In genomic region chr10:17430647-17431355, GRCh38 we compare ENCODE assay signal across 8 cellular contexts. TPM values are rescaled to one million over a fixed set of nuclear protein-coding genes. Genes with fewer than 3 reads are reported as not detected.
DNase-seq lines count a peak whose midpoint lies in the region; ATAC-seq, FAIRE-seq and TF ChIP-seq lines count a peak whose summit lies in the region.

No MANE protein-coding gene starts in this region.

- TF ChIP-seq CTCF in AG09319 (IDR thresholded peaks at IDR 0.05; ENCODE audit: low read depth, low read length) (peak; percentile 92), esophagus squamous epithelium (IDR thresholded peaks at IDR 0.05) (peak; percentile 49 to 89 (median 84)), thoracic aorta (IDR thresholded peaks at IDR 0.05) (peak; percentile 82)

- H3K36me3 ChIP-seq in esophagus squamous epithelium (no peaks in the 10 kb centered on the region), thoracic aorta (no peaks in the 10 kb centered on the region)

- H3K4me1 ChIP-seq in esophagus squamous epithelium, result peaks cover 0 to 7% (median 0%) of the 10 kb centered on the region in 3 donors
- peaks cover 0 to 18% of the 10 kb centered on the region in 2 donors for H3K4me1 ChIP-seq in thoracic aorta (ENCODE audit: control insufficient read depth in 1 of 2, low read depth in 2 of 2)

- no peaks in the 10 kb centered on the region for H3K36me3 Mint-ChIP-seq in natural killer cell treated with Interleukin-12 subunit alpha and Interleukin-12 subunit beta and Interleukin-15 and Interleukin-18, amount 100 ng/mL, for 72 hours

- H3K27ac ChIP-seq in esophagus squamous epithelium (no peak overlapping the region), thoracic aorta (no peak overlapping the region)

- H3K27ac Mint-ChIP-seq in natural killer cell treated with Interleukin-12 subunit alpha and Interleukin-12 subunit beta and Interleukin-15 and Interleukin-18, amount 100 ng/mL, for 72 hours, result peak overlapping the region; percentile 75

- ATAC-seq in natural killer cell treated with Interleukin-12 subunit alpha and Interleukin-12 subunit beta and Interleukin-15 and Interleukin-18, amount 100 ng/mL, for 72 hours, result peak in 1 of 2 donors; percentile 65
- ATAC-seq in thoracic aorta (ENCODE audit: insufficient number of reproducible peaks, low FRiP score, low read depth), result peak; percentile 84
- no peak for ATAC-seq in HG03025 (IDR thresholded peaks at IDR 0.05; ENCODE audit: low FRiP score, unreplicated experiment)

- H3K27me3 ChIP-seq in esophagus squamous epithelium (peaks cover 0 to 40% (median 0%) of the 10 kb centered on the region in 4 donors), thoracic aorta (replicated peaks; ENCODE audit: insufficient read depth) (no peaks in the 10 kb centered on the region)

- H3K9me3 Mint-ChIP-seq in natural killer cell treated with Interleukin-12 subunit alpha and Interleukin-12 subunit beta and Interleukin-15 and Interleukin-18, amount 100 ng/mL, for 72 hours, result no peaks in the 10 kb centered on the region

- peaks cover 55 to 60% of the 10 kb centered on the region in 2 donors for H3K4me1 Mint-ChIP-seq in natural killer cell treated with Interleukin-12 subunit alpha and Interleukin-12 subunit beta and Interleukin-15 and Interleukin-18, amount 100 ng/mL, for 72 hours (ENCODE audit: low read depth in 2 of 2)

- H3K4me3 ChIP-seq in esophagus squamous epithelium (no peak overlapping the region), thoracic aorta (no peak overlapping the region)

- peak overlapping the region; percentile 85 for H3K4me3 Mint-ChIP-seq in natural killer cell treated with Interleukin-12 subunit alpha and Interleukin-12 subunit beta and Interleukin-15 and Interleukin-18, amount 100 ng/mL, for 72 hours

- H3K27me3 Mint-ChIP-seq in natural killer cell treated with Interleukin-12 subunit alpha and Interleukin-12 subunit beta and Interleukin-15 and Interleukin-18, amount 100 ng/mL, for 72 hours, result no peaks in the 10 kb centered on the region

- peak; percentile 75 for FAIRE-seq in GM18507 (lab: Jason Lieb, UNC)

- no peak for TF ChIP-seq POLR2A in esophagus squamous epithelium (IDR thresholded peaks at IDR 0.05)

- 13 to 18% methylated on average over 7 of the region's 7 CpGs for WGBS in esophagus squamous epithelium, 2 donors

- H3K9me3 ChIP-seq in esophagus squamous epithelium, result no peaks in the 10 kb centered on the region
- no peaks in the 10 kb centered on the region for H3K9me3 ChIP-seq in thoracic aorta

- intact Hi-C loops in esophagus squamous epithelium (cut with DNase I), result loop anchor here (10.0 kb wide), 1 partner anchor 586 kb away; no protein-coding TSS in a partner anchor

- DNase-seq in AG09319 (ENCODE audit: extremely low read depth, low read depth), result peak; percentile 57
- no peak for DNase-seq in GM18507 (ENCODE audit: extremely low spot score, insufficient read length, low read depth)
- DNase-seq in NCI-H82 treated with DMSO at 0.1 percent for 48 hours (lab: John Stamatoyannopoulos, UW; ENCODE audit: unreplicated experiment), result peak; percentile 8
- DNase-seq in activated T-cell treated with anti-CD3 and anti-CD28 coated beads for 4 hours, result peak; percentile 62
- DNase-seq in esophagus squamous epithelium (lab: John Stamatoyannopoulos, UW), result no peak
- peak; percentile 72 for DNase-seq in natural killer cell treated with Interleukin-12 subunit alpha and Interleukin-12 subunit beta and Interleukin-15 and Interleukin-18, amount 100 ng/mL, for 72 hours (ENCODE audit: low spot score)
- DNase-seq in thoracic aorta (ENCODE audit: low spot score), result no peak

RNA-seq across cellular contexts. Expression of gene ST8SIA6, which starts 23.6 kb away (rescaled TPM):
- 1 to 10 TPM in 3 of 4 donors, under 1 TPM in 1; 0.53 to 2.3 (median 1.2) TPM for total RNA-seq in esophagus squamous epithelium
- 1 to 10 TPM in 1 of 2 donors, under 1 TPM in 1; 0.19 to 1.5 TPM for total RNA-seq in natural killer cell treated with Interleukin-12 subunit alpha and Interleukin-12 subunit beta and Interleukin-15 and Interleukin-18, amount 100 ng/mL, for 72 hours
- total RNA-seq in thoracic aorta, result 1 to 10 TPM; 1.5 to 8.9 TPM

Comparison
In these comparisons a context has a peak if more than half of its experiments do, and no peak if none do; other contexts are left out.
1. DNase-seq: peak in AG09319 (single experiment), NCI-H82 treated with DMSO at 0.1 percent for 48 hours (single experiment), activated T-cell treated with anti-CD3 and anti-CD28 coated beads for 4 hours (single experiment) and natural killer cell treated with Interleukin-12 subunit alpha and Interleukin-12 subunit beta and Interleukin-15 and Interleukin-18, amount 100 ng/mL, for 72 hours (single experiment); none in GM18507 (single experiment), esophagus squamous epithelium (single experiment) and thoracic aorta (single experiment).
2. Peak in every context shown above with its lines, with median percentiles within 50 percentile points of each other: CTCF ChIP-seq.